In genomic region chr1:244860914-244861610, GRCh38 we compare ENCODE assay signal across 8 cellular contexts. TPM values are rescaled to one million over a fixed set of nuclear protein-coding genes. Genes with fewer than 3 reads are reported as not detected.
DNase-seq lines count a peak whose midpoint lies in the region; ATAC-seq and TF ChIP-seq lines count a peak whose summit lies in the region.

No MANE protein-coding gene starts in this region.

- TF ChIP-seq CTCF in dorsolateral prefrontal cortex (IDR thresholded peaks at IDR 0.05 in 54 of 56, conservative IDR thresholded peaks at IDR 0.05 in 2 of 56; ENCODE audit: low read depth in 1 of 56, partially characterized antibody in 56 of 56): no peak

- no peak for ATAC-seq in CD4-positive, CD25-positive, alpha-beta regulatory T cell (ENCODE audit: low read depth in 2 of 2)
- ATAC-seq in HG02623 (IDR thresholded peaks at IDR 0.05; ENCODE audit: unreplicated experiment) (no peak), left lobe of liver (no peak)

- intact Hi-C loops in dorsolateral prefrontal cortex (cut with DNase I): loop anchor here (5.0 to 10.0 kb wide), 3 partner anchors 181 to 209 kb away; partner anchors contain the start of gene DESI2 (in 2 of the 2)

- peak overlapping the region; percentile 83 to 99 (median 88) for H3K27ac Mint-ChIP-seq in CD4-positive, CD25-positive, alpha-beta regulatory T cell

- H3K36me3 Mint-ChIP-seq in CD4-positive, CD25-positive, alpha-beta regulatory T cell: peaks cover 53% of the 10 kb centered on the region

- H2AFZ ChIP-seq in neuron (ENCODE audit: low read depth, low read length): no peak overlapping the region

- H3K27me3 ChIP-seq in CD4-positive, CD25-positive, alpha-beta regulatory T cell (ENCODE audit: control insufficient read depth, insufficient read depth, low read length): no peaks in the 10 kb centered on the region
- no peaks in the 10 kb centered on the region for H3K27me3 ChIP-seq in MG63
- no peaks in the 10 kb centered on the region for H3K27me3 ChIP-seq in dorsolateral prefrontal cortex
- no peaks in the 10 kb centered on the region for H3K27me3 ChIP-seq in neuron (ENCODE audit: insufficient read depth, low read length)

- H3K9me3 Mint-ChIP-seq in CD4-positive, CD25-positive, alpha-beta regulatory T cell: peaks cover 0 to 6% (median 0%) of the 10 kb centered on the region in 7 donors

- peak overlapping the region; percentile 99 for H3K4me3 ChIP-seq in CD4-positive, CD25-positive, alpha-beta regulatory T cell (ENCODE audit: low read depth, low read length)
- H3K4me3 ChIP-seq in MG63 (peak overlapping the region; percentile 84), dorsolateral prefrontal cortex (peak overlapping the region; percentile 1 to 100 (median 97)), neuron (ENCODE audit: low read length) (peak overlapping the region; percentile 85)

- DNase-seq in CD4-positive, CD25-positive, alpha-beta regulatory T cell: no peak
- no peak for DNase-seq in MG63
- no peak for DNase-seq in dorsolateral prefrontal cortex
- DNase-seq in NOMO-1 treated with dmso at 0.1 percent for 144 hours (lab: John Stamatoyannopoulos, UW; ENCODE audit: unreplicated experiment): no peak
- no peak for DNase-seq in central memory CD4-positive, alpha-beta T cell
- no peak for DNase-seq in left lobe of liver (ENCODE audit: low spot score)

- H3K9me3 ChIP-seq in CD4-positive, CD25-positive, alpha-beta regulatory T cell (ENCODE audit: control insufficient read depth in 2 of 2, low read length in 2 of 2): no peaks in the 10 kb centered on the region
- H3K9me3 ChIP-seq in MG63 (no peaks in the 10 kb centered on the region), neuron (ENCODE audit: low read length) (no peaks in the 10 kb centered on the region)

- peaks cover 60% of the 10 kb centered on the region for H3K36me3 ChIP-seq in CD4-positive, CD25-positive, alpha-beta regulatory T cell (ENCODE audit: control insufficient read depth, insufficient read depth, low read length)
- H3K36me3 ChIP-seq in MG63 (peaks cover 75% of the 10 kb centered on the region), neuron (ENCODE audit: insufficient read depth, low read length) (peaks cover 64% of the 10 kb centered on the region)

- H3K27ac ChIP-seq in CD4-positive, CD25-positive, alpha-beta regulatory T cell (ENCODE audit: insufficient read depth, low read length, poor library complexity, severe bottlenecking): peak overlapping the region; percentile 100
- peak overlapping the region in 38 of 59 donors; percentile 4 to 100 (median 100) for H3K27ac ChIP-seq in dorsolateral prefrontal cortex

- H3K4me1 Mint-ChIP-seq in CD4-positive, CD25-positive, alpha-beta regulatory T cell: peaks cover 41 to 77% (median 55%) of the 10 kb centered on the region in 4 donors

- H3K4me1 ChIP-seq in CD4-positive, CD25-positive, alpha-beta regulatory T cell (ENCODE audit: control insufficient read depth, insufficient read depth, low read length, poor library complexity, severe bottlenecking): peaks cover 72% of the 10 kb centered on the region
- peaks cover 32% of the 10 kb centered on the region for H3K4me1 ChIP-seq in neuron (ENCODE audit: insufficient read depth, low read length)

- H3K4me3 Mint-ChIP-seq in CD4-positive, CD25-positive, alpha-beta regulatory T cell: peak overlapping the region; percentile 94 to 99 (median 96)

- H3K27me3 Mint-ChIP-seq in CD4-positive, CD25-positive, alpha-beta regulatory T cell: peaks cover 24% of the 10 kb centered on the region

RNA-seq across cellular contexts. Expression of gene HNRNPU, which starts 3.3 kb away (rescaled TPM):
- total RNA-seq in CD4-positive, CD25-positive, alpha-beta regulatory T cell: 523 TPM
- 100 to 1,000 TPM; 169 to 234 (median 216) TPM for polyA plus RNA-seq in CD4-positive, CD25-positive, alpha-beta regulatory T cell
- total RNA-seq in MG63 (2014; rRNA removed; shearing (Covaris generic); ENCODE audit: low replicate concordance): 173 and 393 TPM in 2 replicates
- total RNA-seq in dorsolateral prefrontal cortex (100 to 1,000 TPM; 196 to 344 (median 257) TPM), left lobe of liver (85.2 TPM)

RNA-seq across cellular contexts. Expression of gene COX20, which starts 25.6 kb away (rescaled TPM):
- 25.8 TPM for total RNA-seq in CD4-positive, CD25-positive, alpha-beta regulatory T cell
- 10 to 100 TPM; 32.0 to 42.2 (median 37.2) TPM for polyA plus RNA-seq in CD4-positive, CD25-positive, alpha-beta regulatory T cell
- total RNA-seq in MG63 (2014; rRNA removed; shearing (Covaris generic); ENCODE audit: low replicate concordance): 33.0 and 47.3 TPM in 2 replicates
- 10 to 100 TPM; 23.7 to 50.5 (median 37.6) TPM for total RNA-seq in dorsolateral prefrontal cortex
- total RNA-seq in left lobe of liver: 13.4 TPM
